Comparison of ENCODE assay signal across 1 cellular context in genomic region chr4:128635141-128635911, GRCh38.
TF ChIP-seq lines count a peak whose summit lies in the region.

No MANE protein-coding gene starts in this region.

TF ChIP-seq in SK-N-SH treated with all-trans-retinoic acid at 6 μM for 48 hours, 23 proteins besides CTCF, POLR2A, EP300 and RAD21 (continued from another document):
- TF ChIP-seq CSDC2 (CRISPR knock-in tag; IDR thresholded peaks at IDR 0.05) (no peak), TOX (CRISPR knock-in tag; IDR thresholded peaks at IDR 0.05; ENCODE audit: borderline replicate concordance) (no peak), CSRNP3 (CRISPR knock-in tag; IDR thresholded peaks at IDR 0.05) (no peak)
